1 cellular context compared by ENCODE assay signal in the genomic region with DNA sequence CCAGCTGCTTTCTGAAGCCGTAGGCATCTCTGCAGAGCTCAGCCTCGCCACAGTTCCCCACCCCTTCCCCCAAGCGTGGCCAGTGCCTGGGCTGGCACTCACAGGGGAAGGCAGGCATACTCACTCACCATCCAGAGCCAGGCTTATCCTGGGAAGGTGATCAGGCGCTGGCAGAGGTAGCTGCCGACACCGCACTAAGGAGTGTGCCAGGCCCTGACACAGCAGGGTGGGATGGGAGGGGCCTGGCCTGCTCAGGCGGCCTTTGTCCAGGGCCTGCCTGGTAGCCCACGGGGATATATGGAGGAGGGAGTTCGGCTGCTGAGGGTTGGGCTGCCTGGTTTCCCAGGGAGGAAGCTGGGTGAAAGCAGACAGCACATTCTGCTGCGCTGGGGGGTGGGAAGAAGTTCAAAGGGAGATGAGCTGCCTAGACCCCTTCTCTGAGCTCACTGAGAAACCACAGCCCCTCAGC.
TF ChIP-seq lines count a peak whose summit lies in the region.

No MANE protein-coding gene starts in this region.

TF ChIP-seq in HepG2, 621 proteins besides CTCF, POLR2A, EP300 and RAD21:
- TF ChIP-seq, protein P1, sequence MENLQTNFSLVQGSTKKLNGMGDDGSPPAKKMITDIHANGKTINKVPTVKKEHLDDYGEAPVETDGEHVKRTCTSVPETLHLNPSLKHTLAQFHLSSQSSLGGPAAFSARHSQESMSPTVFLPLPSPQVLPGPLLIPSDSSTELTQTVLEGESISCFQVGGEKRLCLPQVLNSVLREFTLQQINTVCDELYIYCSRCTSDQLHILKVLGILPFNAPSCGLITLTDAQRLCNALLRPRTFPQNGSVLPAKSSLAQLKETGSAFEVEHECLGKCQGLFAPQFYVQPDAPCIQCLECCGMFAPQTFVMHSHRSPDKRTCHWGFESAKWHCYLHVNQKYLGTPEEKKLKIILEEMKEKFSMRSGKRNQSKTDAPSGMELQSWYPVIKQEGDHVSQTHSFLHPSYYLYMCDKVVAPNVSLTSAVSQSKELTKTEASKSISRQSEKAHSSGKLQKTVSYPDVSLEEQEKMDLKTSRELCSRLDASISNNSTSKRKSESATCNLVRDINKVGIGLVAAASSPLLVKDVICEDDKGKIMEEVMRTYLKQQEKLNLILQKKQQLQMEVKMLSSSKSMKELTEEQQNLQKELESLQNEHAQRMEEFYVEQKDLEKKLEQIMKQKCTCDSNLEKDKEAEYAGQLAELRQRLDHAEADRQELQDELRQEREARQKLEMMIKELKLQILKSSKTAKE (CRISPR knock-in tag; IDR thresholded peaks at IDR 0.05; ENCODE audit: borderline replicate concordance) = no peak
- TF ChIP-seq ZNF20 (CRISPR knock-in tag; IDR thresholded peaks at IDR 0.05) (no peak), ELF3 (CRISPR knock-in tag; IDR thresholded peaks at IDR 0.05) (no peak), ZNF230 (CRISPR knock-in tag; IDR thresholded peaks at IDR 0.05) (no peak), POLR2AphosphoS2 (IDR thresholded peaks at IDR 0.05; ENCODE audit: low read depth, low read length) (no peak), KLF11 (CRISPR knock-in tag; IDR thresholded peaks at IDR 0.05) (no peak), WIZ (CRISPR knock-in tag; IDR thresholded peaks at IDR 0.05) (no peak), NFATC3 (CRISPR knock-in tag; IDR thresholded peaks at IDR 0.05) (no peak), NBN (conservative IDR thresholded peaks at IDR 0.05) (no peak), ZKSCAN8 (CRISPR knock-in tag; IDR thresholded peaks at IDR 0.05; ENCODE audit: borderline replicate concordance) (no peak), U2AF1 (optimal IDR thresholded peaks at IDR 0.05; ENCODE audit: low read depth, low read length) (no peak), PHF5A (CRISPR knock-in tag; IDR thresholded peaks at IDR 0.05; ENCODE audit: low read depth, unreplicated experiment) (no peak), HES4 (CRISPR knock-in tag; IDR thresholded peaks at IDR 0.05; ENCODE audit: borderline replicate concordance) (no peak)
- TF ChIP-seq, protein P2, sequence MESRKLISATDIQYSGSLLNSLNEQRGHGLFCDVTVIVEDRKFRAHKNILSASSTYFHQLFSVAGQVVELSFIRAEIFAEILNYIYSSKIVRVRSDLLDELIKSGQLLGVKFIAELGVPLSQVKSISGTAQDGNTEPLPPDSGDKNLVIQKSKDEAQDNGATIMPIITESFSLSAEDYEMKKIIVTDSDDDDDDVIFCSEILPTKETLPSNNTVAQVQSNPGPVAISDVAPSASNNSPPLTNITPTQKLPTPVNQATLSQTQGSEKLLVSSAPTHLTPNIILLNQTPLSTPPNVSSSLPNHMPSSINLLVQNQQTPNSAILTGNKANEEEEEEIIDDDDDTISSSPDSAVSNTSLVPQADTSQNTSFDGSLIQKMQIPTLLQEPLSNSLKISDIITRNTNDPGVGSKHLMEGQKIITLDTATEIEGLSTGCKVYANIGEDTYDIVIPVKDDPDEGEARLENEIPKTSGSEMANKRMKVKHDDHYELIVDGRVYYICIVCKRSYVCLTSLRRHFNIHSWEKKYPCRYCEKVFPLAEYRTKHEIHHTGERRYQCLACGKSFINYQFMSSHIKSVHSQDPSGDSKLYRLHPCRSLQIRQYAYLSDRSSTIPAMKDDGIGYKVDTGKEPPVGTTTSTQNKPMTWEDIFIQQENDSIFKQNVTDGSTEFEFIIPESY (CRISPR knock-in tag; IDR thresholded peaks at IDR 0.05) = no peak
- TF ChIP-seq, protein P3, sequence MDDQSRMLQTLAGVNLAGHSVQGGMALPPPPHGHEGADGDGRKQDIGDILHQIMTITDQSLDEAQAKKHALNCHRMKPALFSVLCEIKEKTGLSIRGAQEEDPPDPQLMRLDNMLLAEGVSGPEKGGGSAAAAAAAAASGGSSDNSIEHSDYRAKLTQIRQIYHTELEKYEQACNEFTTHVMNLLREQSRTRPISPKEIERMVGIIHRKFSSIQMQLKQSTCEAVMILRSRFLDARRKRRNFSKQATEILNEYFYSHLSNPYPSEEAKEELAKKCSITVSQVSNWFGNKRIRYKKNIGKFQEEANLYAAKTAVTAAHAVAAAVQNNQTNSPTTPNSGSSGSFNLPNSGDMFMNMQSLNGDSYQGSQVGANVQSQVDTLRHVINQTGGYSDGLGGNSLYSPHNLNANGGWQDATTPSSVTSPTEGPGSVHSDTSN (CRISPR knock-in tag; IDR thresholded peaks at IDR 0.05; ENCODE audit: borderline replicate concordance) = no peak
- TF ChIP-seq, protein P4, sequence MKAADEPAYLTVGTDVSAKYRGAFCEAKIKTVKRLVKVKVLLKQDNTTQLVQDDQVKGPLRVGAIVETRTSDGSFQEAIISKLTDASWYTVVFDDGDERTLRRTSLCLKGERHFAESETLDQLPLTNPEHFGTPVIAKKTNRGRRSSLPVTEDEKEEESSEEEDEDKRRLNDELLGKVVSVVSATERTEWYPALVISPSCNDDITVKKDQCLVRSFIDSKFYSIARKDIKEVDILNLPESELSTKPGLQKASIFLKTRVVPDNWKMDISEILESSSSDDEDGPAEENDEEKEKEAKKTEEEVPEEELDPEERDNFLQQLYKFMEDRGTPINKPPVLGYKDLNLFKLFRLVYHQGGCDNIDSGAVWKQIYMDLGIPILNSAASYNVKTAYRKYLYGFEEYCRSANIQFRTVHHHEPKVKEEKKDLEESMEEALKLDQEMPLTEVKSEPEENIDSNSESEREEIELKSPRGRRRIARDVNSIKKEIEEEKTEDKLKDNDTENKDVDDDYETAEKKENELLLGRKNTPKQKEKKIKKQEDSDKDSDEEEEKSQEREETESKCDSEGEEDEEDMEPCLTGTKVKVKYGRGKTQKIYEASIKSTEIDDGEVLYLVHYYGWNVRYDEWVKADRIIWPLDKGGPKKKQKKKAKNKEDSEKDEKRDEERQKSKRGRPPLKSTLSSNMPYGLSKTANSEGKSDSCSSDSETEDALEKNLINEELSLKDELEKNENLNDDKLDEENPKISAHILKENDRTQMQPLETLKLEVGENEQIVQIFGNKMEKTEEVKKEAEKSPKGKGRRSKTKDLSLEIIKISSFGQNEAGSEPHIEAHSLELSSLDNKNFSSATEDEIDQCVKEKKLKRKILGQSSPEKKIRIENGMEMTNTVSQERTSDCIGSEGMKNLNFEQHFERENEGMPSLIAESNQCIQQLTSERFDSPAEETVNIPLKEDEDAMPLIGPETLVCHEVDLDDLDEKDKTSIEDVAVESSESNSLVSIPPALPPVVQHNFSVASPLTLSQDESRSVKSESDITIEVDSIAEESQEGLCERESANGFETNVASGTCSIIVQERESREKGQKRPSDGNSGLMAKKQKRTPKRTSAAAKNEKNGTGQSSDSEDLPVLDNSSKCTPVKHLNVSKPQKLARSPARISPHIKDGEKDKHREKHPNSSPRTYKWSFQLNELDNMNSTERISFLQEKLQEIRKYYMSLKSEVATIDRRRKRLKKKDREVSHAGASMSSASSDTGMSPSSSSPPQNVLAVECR (CRISPR knock-in tag; IDR thresholded peaks at IDR 0.05; ENCODE audit: borderline replicate concordance) = no peak
